In the genomic region with DNA sequence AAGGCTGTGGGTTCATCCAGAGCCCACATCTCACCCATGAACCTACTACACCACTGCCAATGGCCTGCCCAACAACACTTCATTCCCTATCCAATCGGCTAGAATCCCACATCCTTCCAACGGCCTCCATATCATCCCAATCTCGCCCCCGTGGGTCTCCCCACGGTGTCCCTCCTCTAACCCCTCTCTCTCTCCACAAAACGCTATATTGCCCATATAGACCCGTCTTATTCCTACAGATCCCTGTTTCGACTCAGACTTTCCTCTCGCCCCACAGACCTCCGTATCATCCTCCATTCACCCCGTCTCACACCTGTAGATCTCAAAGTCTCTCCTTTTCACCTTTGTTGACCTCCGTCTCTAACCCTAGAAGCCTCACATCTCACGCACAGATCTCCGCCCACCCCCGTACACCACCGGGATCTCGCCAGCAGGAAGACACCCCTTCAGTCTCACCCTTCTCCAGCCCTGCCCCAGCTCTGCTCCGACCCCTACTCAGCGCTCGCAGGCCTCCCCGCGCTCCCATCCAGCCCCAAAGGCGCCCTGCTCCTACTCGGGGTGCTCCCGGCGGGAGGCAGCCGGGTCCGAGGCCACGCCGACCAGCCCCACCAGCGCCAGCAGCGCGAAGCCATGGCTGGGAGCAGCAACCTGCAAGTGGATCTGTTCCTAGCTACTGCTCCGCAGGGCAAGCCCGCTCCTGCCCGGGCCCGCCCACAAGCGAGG, we compare ENCODE assay signal across 8 cellular contexts. TPM values are rescaled to one million over a fixed set of nuclear protein-coding genes. Genes with fewer than 3 reads are reported as not detected.
DNase-seq lines count a peak whose midpoint lies in the region; ATAC-seq and TF ChIP-seq lines count a peak whose summit lies in the region.

TSS of gene FDXR (minus strand) at position 682 of the 723 bp plus-strand sequence. CDS start at position 632, 50 bp downstream.

- peaks cover 4% of the 10 kb centered on the region for H3K27me3 ChIP-seq in AG04450 (ENCODE audit: control insufficient read depth, insufficient read depth, low read length)
- no peaks in the 10 kb centered on the region for H3K27me3 ChIP-seq in adrenal gland
- no peaks in the 10 kb centered on the region for H3K27me3 ChIP-seq in liver (ENCODE audit: control insufficient read depth in 4 of 4, insufficient read depth in 4 of 4, low read length in 3 of 4)

- POLR2A ChIA-PET in AG04450 (lab: Yijun Ruan, JAX), result interaction anchor here (0.5 to 1.5 kb wide), 13 partner anchors 9 to 824 kb away, joined by 3 to 11 read pairs (median 4); partner anchors contain the start of genes FADS6, MRPL58 and NAT9

- H3K9me3 ChIP-seq in AG04450 (ENCODE audit: control insufficient read depth, insufficient read depth, low read length), result no peaks in the 10 kb centered on the region; the same call in 1 of the 2 replicates
- no peaks in the 10 kb centered on the region for H3K9me3 ChIP-seq in adrenal gland (replicated peaks in 1 of 3)
- no peaks in the 10 kb centered on the region for H3K9me3 ChIP-seq in liver (ENCODE audit: control insufficient read depth in 4 of 4, low read length in 3 of 4)

- peaks cover 7% of the 10 kb centered on the region for H3K27me3 Mint-ChIP-seq in type B pancreatic cell

- no peaks in the 10 kb centered on the region for H3K9me3 Mint-ChIP-seq in type B pancreatic cell

- CTCF ChIA-PET in AG04450 (lab: Charles Lee), result interaction anchor here (1.0 to 4.1 kb wide), 7 partner anchors 8 to 299 kb away, joined by 3 to 29 read pairs (median 11); no protein-coding TSS in a partner anchor

- peak; percentile 19 for ATAC-seq in GM19023 (IDR thresholded peaks at IDR 0.05; ENCODE audit: unreplicated experiment)
- ATAC-seq in HG03520 (IDR thresholded peaks at IDR 0.05; ENCODE audit: unreplicated experiment), result peak; percentile 15

- DNase-seq in AG04450 (ENCODE audit: low read depth, low spot score) (no peak), adrenal gland (peak in 1 of 7 donors; percentile 29), type B pancreatic cell (ENCODE audit: extremely low spot score, unreplicated experiment) (no peak), medulla oblongata (ENCODE audit: extremely low spot score) (no peak), NCI-H2196 (lab: John Stamatoyannopoulos, UW; ENCODE audit: unreplicated experiment) (no peak)

- intact Hi-C loops in adrenal gland (cut with DNase I), result no loop called here

- H3K27ac Mint-ChIP-seq in type B pancreatic cell, result peak within 1 kb of the TSS; percentile 99

- no peaks in the 10 kb centered on the region for H3K36me3 ChIP-seq in adrenal gland (replicated peaks in 1 of 2)
- no peaks in the 10 kb centered on the region for H3K36me3 ChIP-seq in liver (ENCODE audit: control insufficient read depth in 4 of 4, insufficient read depth in 3 of 4, low read depth in 1 of 4, low read length in 3 of 4)

- TF ChIP-seq CTCF in AG04450 (IDR thresholded peaks at IDR 0.05; ENCODE audit: low read depth, low read length) (no peak), adrenal gland (IDR thresholded peaks at IDR 0.05) (peak in 1 of 6 experiments; percentile 23), liver (IDR thresholded peaks at IDR 0.05; ENCODE audit: low read depth, low read length, missing input control) (no peak), type B pancreatic cell (conservative IDR thresholded peaks at IDR 0.05) (no peak)

- H3K4me3 ChIP-seq in AG04450 (ENCODE audit: low read depth, low read length) (peak within 1 kb of the TSS; percentile 91), adrenal gland (peak within 1 kb of the TSS; percentile 39 to 78 (median 72)), liver (ENCODE audit: low read depth in 1 of 3, low read length in 3 of 3) (peak within 1 kb of the TSS; percentile 69 to 86 (median 84))

- peaks cover 47 to 57% of the 10 kb centered on the region in 2 donors for H3K4me1 ChIP-seq in adrenal gland (replicated peaks in 1 of 2)
- peaks cover 6 to 20% (median 14%) of the 10 kb centered on the region in 4 donors for H3K4me1 ChIP-seq in liver (ENCODE audit: control insufficient read depth in 4 of 4, insufficient read depth in 4 of 4, low read length in 3 of 4)

- no peak for TF ChIP-seq RAD21 in liver (IDR thresholded peaks at IDR 0.05)

- TF ChIP-seq POLR2A in adrenal gland (IDR thresholded peaks at IDR 0.05), result peak; percentile 95 to 96

- H3K4me3 Mint-ChIP-seq in type B pancreatic cell, result peak within 1 kb of the TSS; percentile 98

- 4 to 10% (median 5%) methylated on average over 22 to 38 of the region's 38 CpGs for WGBS in adrenal gland, 4 donors
- 7% methylated on average over 38 of the region's 38 CpGs for WGBS in liver

- H3K36me3 Mint-ChIP-seq in type B pancreatic cell, result peaks cover 7% of the 10 kb centered on the region

- H3K27ac ChIP-seq in AG04450 (ENCODE audit: low read depth, low read length), result peak within 1 kb of the TSS; percentile 83
- H3K27ac ChIP-seq in adrenal gland, result peak within 1 kb of the TSS; percentile 88 to 94 (median 94)
- H3K27ac ChIP-seq in liver (ENCODE audit: low read depth in 1 of 2, low read length in 2 of 2), result peak within 1 kb of the TSS; percentile 79 to 83

- H3K9ac ChIP-seq in liver (ENCODE audit: low read depth in 1 of 2, low read length in 2 of 2), result peak within 1 kb of the TSS; percentile 73 to 85

- peaks cover 18% of the 10 kb centered on the region for H3K4me1 Mint-ChIP-seq in type B pancreatic cell (ENCODE audit: unreplicated experiment)

TF ChIP-seq in liver, 16 proteins besides CTCF, POLR2A, EP300 and RAD21:
- TF ChIP-seq RXRA (IDR thresholded peaks at IDR 0.05), result no peak
- no peak for TF ChIP-seq YY1 (IDR thresholded peaks at IDR 0.05)
- TF ChIP-seq, protein P1, sequence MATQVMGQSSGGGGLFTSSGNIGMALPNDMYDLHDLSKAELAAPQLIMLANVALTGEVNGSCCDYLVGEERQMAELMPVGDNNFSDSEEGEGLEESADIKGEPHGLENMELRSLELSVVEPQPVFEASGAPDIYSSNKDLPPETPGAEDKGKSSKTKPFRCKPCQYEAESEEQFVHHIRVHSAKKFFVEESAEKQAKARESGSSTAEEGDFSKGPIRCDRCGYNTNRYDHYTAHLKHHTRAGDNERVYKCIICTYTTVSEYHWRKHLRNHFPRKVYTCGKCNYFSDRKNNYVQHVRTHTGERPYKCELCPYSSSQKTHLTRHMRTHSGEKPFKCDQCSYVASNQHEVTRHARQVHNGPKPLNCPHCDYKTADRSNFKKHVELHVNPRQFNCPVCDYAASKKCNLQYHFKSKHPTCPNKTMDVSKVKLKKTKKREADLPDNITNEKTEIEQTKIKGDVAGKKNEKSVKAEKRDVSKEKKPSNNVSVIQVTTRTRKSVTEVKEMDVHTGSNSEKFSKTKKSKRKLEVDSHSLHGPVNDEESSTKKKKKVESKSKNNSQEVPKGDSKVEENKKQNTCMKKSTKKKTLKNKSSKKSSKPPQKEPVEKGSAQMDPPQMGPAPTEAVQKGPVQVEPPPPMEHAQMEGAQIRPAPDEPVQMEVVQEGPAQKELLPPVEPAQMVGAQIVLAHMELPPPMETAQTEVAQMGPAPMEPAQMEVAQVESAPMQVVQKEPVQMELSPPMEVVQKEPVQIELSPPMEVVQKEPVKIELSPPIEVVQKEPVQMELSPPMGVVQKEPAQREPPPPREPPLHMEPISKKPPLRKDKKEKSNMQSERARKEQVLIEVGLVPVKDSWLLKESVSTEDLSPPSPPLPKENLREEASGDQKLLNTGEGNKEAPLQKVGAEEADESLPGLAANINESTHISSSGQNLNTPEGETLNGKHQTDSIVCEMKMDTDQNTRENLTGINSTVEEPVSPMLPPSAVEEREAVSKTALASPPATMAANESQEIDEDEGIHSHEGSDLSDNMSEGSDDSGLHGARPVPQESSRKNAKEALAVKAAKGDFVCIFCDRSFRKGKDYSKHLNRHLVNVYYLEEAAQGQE (IDR thresholded peaks at IDR 0.05), result peak; percentile 81
- peak; percentile 84 for TF ChIP-seq TAF1 (conservative IDR thresholded peaks at IDR 0.05)
TF ChIP-seq in liver: peak in this region for 2.

RNA-seq across cellular contexts. Expression of gene FDXR, which starts in this region (rescaled TPM):
- polyA plus RNA-seq in AG04450 (2011; rRNA removed) (23.0 and 32.7 TPM in 2 replicates), adrenal gland (100 to 1,000 TPM; 159 to 405 (median 254) TPM), liver (10 to 100 TPM in 1 of 2 donors, 1 to 10 TPM in 1; 3.9 to 10.1 TPM)
- 13.9 and 20.7 TPM in 2 replicates for polyA minus RNA-seq in AG04450 (2011; rRNA and poly(A)+ RNA removed)
- total RNA-seq in adrenal gland (100 to 1,000 TPM; 314 to 693 (median 494) TPM), liver (1 to 10 TPM; 3.9 to 5.3 TPM), type B pancreatic cell (ENCODE audit: low replicate concordance) (28.1 and 44.4 TPM in 2 replicates)
